ENCODE assay signal across 1 cellular context in the genomic region with DNA sequence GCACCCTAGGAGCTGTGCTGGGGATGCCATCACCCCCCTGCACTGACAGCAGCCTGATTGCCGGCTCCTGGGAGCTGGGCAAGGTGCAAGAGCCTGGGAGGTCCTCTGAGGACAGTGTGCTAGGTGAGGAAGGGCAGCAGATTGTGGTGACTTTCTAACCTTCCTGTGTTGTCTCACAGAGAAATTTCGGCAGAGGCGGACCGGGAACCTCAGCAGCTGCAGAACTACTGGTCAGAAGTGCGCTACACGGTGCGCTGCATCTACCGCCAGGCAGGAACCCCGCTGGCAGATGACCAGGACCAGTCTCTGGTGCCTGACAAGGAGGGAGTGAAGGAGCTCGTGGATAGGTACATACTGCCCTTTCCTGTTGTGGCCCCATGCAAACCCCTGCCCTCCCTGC.
A peak's percentile ranks its signal among the peaks of the same experiment; 100 is the strongest.
TF ChIP-seq lines count a peak whose summit lies in the region.

No MANE protein-coding gene starts in this region.

TF ChIP-seq in K562, 482 proteins besides CTCF, POLR2A, EP300 and RAD21:
- TF ChIP-seq ZNF282 (CRISPR knock-in tag; IDR thresholded peaks at IDR 0.05) (no peak), TARDBP (IDR thresholded peaks at IDR 0.05) (no peak), CBX2 (IDR thresholded peaks at IDR 0.05; ENCODE audit: insufficient read depth, low read length, poor library complexity, severe bottlenecking) (no peak)
- TF ChIP-seq, protein P1, sequence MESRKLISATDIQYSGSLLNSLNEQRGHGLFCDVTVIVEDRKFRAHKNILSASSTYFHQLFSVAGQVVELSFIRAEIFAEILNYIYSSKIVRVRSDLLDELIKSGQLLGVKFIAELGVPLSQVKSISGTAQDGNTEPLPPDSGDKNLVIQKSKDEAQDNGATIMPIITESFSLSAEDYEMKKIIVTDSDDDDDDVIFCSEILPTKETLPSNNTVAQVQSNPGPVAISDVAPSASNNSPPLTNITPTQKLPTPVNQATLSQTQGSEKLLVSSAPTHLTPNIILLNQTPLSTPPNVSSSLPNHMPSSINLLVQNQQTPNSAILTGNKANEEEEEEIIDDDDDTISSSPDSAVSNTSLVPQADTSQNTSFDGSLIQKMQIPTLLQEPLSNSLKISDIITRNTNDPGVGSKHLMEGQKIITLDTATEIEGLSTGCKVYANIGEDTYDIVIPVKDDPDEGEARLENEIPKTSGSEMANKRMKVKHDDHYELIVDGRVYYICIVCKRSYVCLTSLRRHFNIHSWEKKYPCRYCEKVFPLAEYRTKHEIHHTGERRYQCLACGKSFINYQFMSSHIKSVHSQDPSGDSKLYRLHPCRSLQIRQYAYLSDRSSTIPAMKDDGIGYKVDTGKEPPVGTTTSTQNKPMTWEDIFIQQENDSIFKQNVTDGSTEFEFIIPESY (CRISPR knock-in tag; IDR thresholded peaks at IDR 0.05), result peak; percentile 70
- TF ChIP-seq, protein P2, sequence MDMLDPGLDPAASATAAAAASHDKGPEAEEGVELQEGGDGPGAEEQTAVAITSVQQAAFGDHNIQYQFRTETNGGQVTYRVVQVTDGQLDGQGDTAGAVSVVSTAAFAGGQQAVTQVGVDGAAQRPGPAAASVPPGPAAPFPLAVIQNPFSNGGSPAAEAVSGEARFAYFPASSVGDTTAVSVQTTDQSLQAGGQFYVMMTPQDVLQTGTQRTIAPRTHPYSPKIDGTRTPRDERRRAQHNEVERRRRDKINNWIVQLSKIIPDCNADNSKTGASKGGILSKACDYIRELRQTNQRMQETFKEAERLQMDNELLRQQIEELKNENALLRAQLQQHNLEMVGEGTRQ (CRISPR knock-in tag; IDR thresholded peaks at IDR 0.05), result no peak
